ENCODE assay signal across 31 cellular contexts in genomic region chr1:57369889-57370288, GRCh38. TPM values are rescaled to one million over a fixed set of nuclear protein-coding genes. Genes with fewer than 3 reads are reported as not detected.
"Had no signal": no experiment of that assay in that cellular context is flagged by ENCODE, and none has a peak within 500 bp of the region (broad histone marks: within the 10 kb centered on the region; RNA-seq: fewer than 3 reads in every experiment).

No MANE protein-coding gene starts in this region.

- H2AFZ ChIP-seq: hepatocyte, neural progenitor cell had no signal

- H3K36me3 Mint-ChIP-seq: immature natural killer cell; mesothelial cell of epicardium; natural killer cell; stimulated activated memory B cell treated with anti-CD40 and anti-IgM and Interleukin-4, amounts not matched to agents 10 μg/mL and 1 μg/mL and 100 μg/mL, for 72 hours had no signal

- H3K79me2 ChIP-seq: hepatocyte had no signal

- H3K27ac Mint-ChIP-seq: immature natural killer cell; mesothelial cell of epicardium; naive B cell; natural killer cell; nephron progenitor cell; neural progenitor cell; progenitor cell of endocrine pancreas; stimulated activated memory B cell treated with anti-CD40 and anti-IgM and Interleukin-4, amounts not matched to agents 10 μg/mL and 1 μg/mL and 100 μg/mL, for 72 hours had no signal

- H3K27me3 Mint-ChIP-seq: naive B cell; progenitor cell of endocrine pancreas; stimulated activated memory B cell treated with anti-CD40 and anti-IgM and Interleukin-4, amounts not matched to agents 10 μg/mL and 1 μg/mL and 100 μg/mL, for 72 hours had no signal

- ATAC-seq: heart right ventricle; natural killer cell; right lobe of liver; stimulated activated memory B cell treated with anti-CD40 and anti-IgM and Interleukin-4, amounts not matched to agents 10 μg/mL and 1 μg/mL and 100 μg/mL, for 72 hours; stimulated activated naive CD8-positive, alpha-beta T cell treated with anti-CD3 and anti-CD28 coated beads, Interleukin-15, Interleukin-2, amounts not matched to agents 100 U/mL and 50 U/mL, for 24 hours; upper lobe of right lung had no signal

- H3K4me3 Mint-ChIP-seq: immature natural killer cell; mesothelial cell of epicardium; naive B cell; natural killer cell; nephron progenitor cell; neural progenitor cell; stimulated activated memory B cell treated with anti-CD40 and anti-IgM and Interleukin-4, amounts not matched to agents 10 μg/mL and 1 μg/mL and 100 μg/mL, for 72 hours had no signal

- H3K9me3 ChIP-seq: ovary, right atrium auricular region, right lobe of liver, suprapubic skin, thoracic aorta, tibial artery, upper lobe of right lung had no signal

- H3K4me3 ChIP-seq: heart right ventricle, hepatocyte, left ventricle myocardium inferior, lung, neural progenitor cell, ovary, right atrium auricular region, right lobe of liver, smooth muscle cell, stomach, suprapubic skin, thoracic aorta, tibial artery, upper lobe of right lung had no signal

- H3K36me3 ChIP-seq: heart right ventricle, left ventricle myocardium inferior, neural progenitor cell, neutrophil, ovary, right atrium auricular region, right lobe of liver, stomach, suprapubic skin, thoracic aorta, tibial artery, upper lobe of right lung had no signal

- DNase-seq: heart right ventricle; immature natural killer cell; left ventricle myocardium inferior; mesendoderm; naive B cell; natural killer cell; nephron progenitor cell; occipital lobe; ovary; right lobe of liver; stimulated activated CD4-positive, alpha-beta T cell treated with anti-CD3 and anti-CD28 coated beads, Interleukin-1b, Interleukin-23, amount 100 ng/mL, for 48 hours; stimulated activated CD4-positive, alpha-beta T cell treated with anti-CD3 and anti-CD28 coated beads, Interleukin-2, amount 100 ng/mL, for 48 hours; stimulated activated CD4-positive, alpha-beta T cell treated with anti-CD3 and anti-CD28 coated beads, Interleukin-4, amount 100 ng/mL, for 4 hours; stimulated activated CD8-positive, alpha-beta memory T cell treated with anti-CD3 and anti-CD28 coated beads, Interleukin-4, amount 100 ng/mL, for 48 hours; stimulated activated naive CD8-positive, alpha-beta T cell treated with anti-CD3 and anti-CD28 coated beads, Interleukin-15, Interleukin-2, amounts not matched to agents 100 U/mL and 50 U/mL, for 24 hours; stomach; tibial artery; trophoblast cell; upper lobe of right lung had no signal

- H3K27ac ChIP-seq: heart right ventricle, hepatocyte, left ventricle myocardium inferior, neural progenitor cell, neutrophil, ovary, right atrium auricular region, right lobe of liver, stomach, suprapubic skin, thoracic aorta, tibial artery, upper lobe of right lung had no signal

- H3K4me2 ChIP-seq: hepatocyte, neural progenitor cell, smooth muscle cell had no signal

- H3K4me1 ChIP-seq: heart right ventricle, left ventricle myocardium inferior, neural progenitor cell, right atrium auricular region, right lobe of liver, stomach, suprapubic skin, tibial artery, upper lobe of right lung had no signal

- H3K27me3 ChIP-seq: heart right ventricle, hepatocyte, neural progenitor cell, neutrophil, ovary, right atrium auricular region, right lobe of liver, stomach, suprapubic skin, tibial artery, upper lobe of right lung had no signal

- H3K4me1 Mint-ChIP-seq: immature natural killer cell; naive B cell; natural killer cell; nephron progenitor cell; neural progenitor cell; stimulated activated memory B cell treated with anti-CD40 and anti-IgM and Interleukin-4, amounts not matched to agents 10 μg/mL and 1 μg/mL and 100 μg/mL, for 72 hours had no signal

RNA-seq across cellular contexts. Expression of gene DAB1, which starts 54.0 kb away (rescaled TPM):
- total RNA-seq: pulmonary artery endothelial cell, thoracic aorta had no signal
